7 cellular contexts compared by ENCODE assay signal in the genomic region with DNA sequence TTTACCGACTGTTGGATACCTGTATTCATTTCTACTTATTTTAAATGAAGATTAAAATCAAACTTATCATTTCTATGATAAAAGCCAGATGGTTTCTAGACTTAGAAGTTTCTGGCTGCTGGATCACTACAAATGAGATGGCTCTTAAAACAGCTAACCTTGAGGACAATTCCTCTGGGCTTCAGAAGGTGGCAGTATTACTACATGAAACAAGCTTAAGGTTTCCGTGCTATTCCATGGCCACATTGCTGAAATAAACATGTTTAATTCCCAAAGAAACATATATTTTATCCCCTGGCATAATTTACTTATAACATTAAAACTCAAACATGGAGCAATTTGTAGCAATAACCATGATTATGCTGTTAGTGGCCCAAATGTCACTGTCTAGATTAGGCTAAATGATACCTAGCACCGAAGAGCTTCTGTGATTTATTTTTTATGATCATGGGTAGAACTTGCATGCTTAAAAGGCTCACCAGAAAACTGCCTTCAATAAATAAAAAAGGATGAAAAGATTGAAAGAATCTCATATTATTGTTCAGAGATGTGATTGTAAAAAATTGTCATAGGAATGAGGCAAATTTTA.
DNase-seq lines count a peak whose midpoint lies in the region; ATAC-seq and TF ChIP-seq lines count a peak whose summit lies in the region.

No MANE protein-coding gene starts in this region.

- no peaks in the 10 kb centered on the region for H3K36me3 ChIP-seq in RWPE2 (ENCODE audit: low read depth)

- no peak overlapping the region for H3K27ac ChIP-seq in RWPE2 (ENCODE audit: poor library complexity, severe bottlenecking)

- POLR2A ChIA-PET in GM10248 (lab: Yijun Ruan, JAX), result no interaction called here

- DNase-seq in GM10248 (ENCODE audit: extremely low spot score) (peak; percentile 21), HS-5 (ENCODE audit: low read depth) (peak; percentile 45), RWPE2 (ENCODE audit: low spot score) (no peak), foreskin fibroblast (peak; percentile 47 to 81), retina (peak; percentile 62), DMS79 treated with DMSO at 0.1 percent for 48 hours (lab: John Stamatoyannopoulos, UW) (no peak)

- no peaks in the 10 kb centered on the region for H3K9me3 ChIP-seq in RWPE2 (ENCODE audit: severe bottlenecking)

- H3K4me1 ChIP-seq in RWPE2 (ENCODE audit: insufficient read depth, poor library complexity, severe bottlenecking), result peaks cover 17% of the 10 kb centered on the region

- CTCF ChIA-PET in GM10248 (lab: Yijun Ruan, JAX), result interaction anchor here (0.6 to 5.9 kb wide), 18 partner anchors 9 to 211 kb away, joined by 3 to 54 read pairs (median 6); no protein-coding TSS in a partner anchor

- no peaks in the 10 kb centered on the region for H3K27me3 ChIP-seq in RWPE2 (ENCODE audit: insufficient read depth, poor library complexity, severe bottlenecking)

- TF ChIP-seq CTCF in GM10248 (IDR thresholded peaks at IDR 0.05; ENCODE audit: control extremely low read depth, extremely low read depth, low read depth, missing control alignments) (peak; percentile 70), RWPE2 (IDR thresholded peaks at IDR 0.05; ENCODE audit: poor library complexity, severe bottlenecking) (peak; percentile 99), foreskin fibroblast (IDR thresholded peaks at IDR 0.05; ENCODE audit: low read depth, low read length) (peak; percentile 76)

- no peak overlapping the region for H3K4me3 ChIP-seq in RWPE2 (ENCODE audit: severe bottlenecking)
- no peak overlapping the region for H3K4me3 ChIP-seq in foreskin fibroblast (ENCODE audit: low read depth in 1 of 2, low read length in 2 of 2)

- ATAC-seq in RWPE2 (ENCODE audit: low read depth), result peak; percentile 67
- no peak for ATAC-seq in HG03095 (IDR thresholded peaks at IDR 0.05; ENCODE audit: unreplicated experiment)

Comparison
In these comparisons a context has a peak if more than half of its experiments do, and no peak if none do; other contexts are left out.
1. DNase-seq: peak in GM10248 (single experiment), HS-5 (single experiment), foreskin fibroblast (2 of 2) and retina (single experiment); none in RWPE2 (single experiment) and DMS79 treated with DMSO at 0.1 percent for 48 hours (single experiment).
2. Peak in every context shown above with its lines, with median percentiles within 50 percentile points of each other: CTCF ChIP-seq.